In genomic region chr12:62631531-62632520, GRCh38 we compare ENCODE assay signal across 1 cellular context.
A peak's percentile ranks its signal among the peaks of the same experiment; 100 is the strongest.
TF ChIP-seq lines count a peak whose summit lies in the region.

No MANE protein-coding gene starts in this region.

TF ChIP-seq in HepG2, 621 proteins besides CTCF, POLR2A, EP300 and RAD21 (continued from another document and continues in another):
- TF ChIP-seq TFDP1 (CRISPR knock-in tag; IDR thresholded peaks at IDR 0.05; ENCODE audit: borderline replicate concordance), result peak; percentile 29; the same call in 1 of the 2 replicates
- no peak for TF ChIP-seq ZNF337 (CRISPR knock-in tag; IDR thresholded peaks at IDR 0.05; ENCODE audit: borderline replicate concordance, low read depth)
- TF ChIP-seq PAF1 (CRISPR knock-in tag; IDR thresholded peaks at IDR 0.05), result no peak
- TF ChIP-seq SAFB2 (CRISPR knock-in tag; IDR thresholded peaks at IDR 0.05; ENCODE audit: borderline replicate concordance, low read depth), result no peak; the same call in 1 of the 2 replicates
- TF ChIP-seq RBFOX2 (IDR thresholded peaks at IDR 0.05; ENCODE audit: low read depth, low read length), result peak; percentile 73
- peak; percentile 77; the same call in 1 of the 2 replicates for TF ChIP-seq ZBTB10 (CRISPR knock-in tag; IDR thresholded peaks at IDR 0.05; ENCODE audit: borderline replicate concordance)
- TF ChIP-seq ZNF563 (CRISPR knock-in tag; IDR thresholded peaks at IDR 0.05), result peak; percentile 63; the same call in 1 of the 2 replicates
- TF ChIP-seq MEIS2 (CRISPR knock-in tag; IDR thresholded peaks at IDR 0.05), result 0 out of 2 replicates have a peak, but pooled peaks have one; percentile 36
- TF ChIP-seq PRDM15 (CRISPR knock-in tag; IDR thresholded peaks at IDR 0.05), result peak; percentile 15; the same call in 1 of the 2 replicates
- 0 out of 2 replicates have a peak, but pooled peaks have one; percentile 18 for TF ChIP-seq HDAC2 (CRISPR knock-in tag; IDR thresholded peaks at IDR 0.05)
- TF ChIP-seq REPIN1 (CRISPR knock-in tag; IDR thresholded peaks at IDR 0.05; ENCODE audit: borderline replicate concordance, low read depth), result peak; percentile 41; the same call in 1 of the 2 replicates
- no peak; the same call in 1 of the 2 replicates for TF ChIP-seq POGK (CRISPR knock-in tag; conservative IDR thresholded peaks at IDR 0.05)
- no peak for TF ChIP-seq ZNF678 (CRISPR knock-in tag; IDR thresholded peaks at IDR 0.05)
- TF ChIP-seq ESRRA (CRISPR knock-in tag; IDR thresholded peaks at IDR 0.05; ENCODE audit: low read depth), result peak; percentile 68; the same call in 1 of the 2 replicates
- TF ChIP-seq ZBTB34 (CRISPR knock-in tag; IDR thresholded peaks at IDR 0.05), result 0 out of 2 replicates have a peak, but pooled peaks have one; percentile 12
- no peak for TF ChIP-seq ZNF513 (CRISPR knock-in tag; conservative IDR thresholded peaks at IDR 0.05)
- 0 out of 2 replicates have a peak, but pooled peaks have one; percentile 48 for TF ChIP-seq NFATC3 (CRISPR knock-in tag; IDR thresholded peaks at IDR 0.05)
- TF ChIP-seq ZNF256 (CRISPR knock-in tag; conservative IDR thresholded peaks at IDR 0.05), result no peak
- TF ChIP-seq ZNF841 (CRISPR knock-in tag; IDR thresholded peaks at IDR 0.05; ENCODE audit: borderline replicate concordance), result no peak
- TF ChIP-seq ZNF317 (CRISPR knock-in tag; IDR thresholded peaks at IDR 0.05), result peak; percentile 76
- TF ChIP-seq DZIP1 (CRISPR knock-in tag; IDR thresholded peaks at IDR 0.05), result no peak
- TF ChIP-seq CBX2 (IDR thresholded peaks at IDR 0.05; ENCODE audit: low read depth, low read length), result peak; percentile 58; the same call in 1 of the 2 replicates
- no peak for TF ChIP-seq CBX2 (CRISPR knock-in tag; IDR thresholded peaks at IDR 0.05; ENCODE audit: low read depth)
- TF ChIP-seq ZNF530 (CRISPR knock-in tag; IDR thresholded peaks at IDR 0.05; ENCODE audit: low read depth), result no peak
- peak; percentile 23; the same call in 1 of the 2 replicates for TF ChIP-seq KAT8 (CRISPR knock-in tag; IDR thresholded peaks at IDR 0.05)
- no peak for TF ChIP-seq SRY (CRISPR knock-in tag; IDR thresholded peaks at IDR 0.05)
- peak; percentile 44; the same call in 1 of the 2 replicates for TF ChIP-seq ZNF333 (CRISPR knock-in tag; IDR thresholded peaks at IDR 0.05; ENCODE audit: borderline replicate concordance)
- TF ChIP-seq ZNF501 (CRISPR knock-in tag; IDR thresholded peaks at IDR 0.05), result peak; percentile 41; the same call in 1 of the 2 replicates
- TF ChIP-seq NAIF1 (CRISPR knock-in tag; IDR thresholded peaks at IDR 0.05; ENCODE audit: borderline replicate concordance), result no peak
- 0 out of 2 replicates have a peak, but pooled peaks have one; percentile 34 for TF ChIP-seq ZNF230 (CRISPR knock-in tag; IDR thresholded peaks at IDR 0.05)
- peak; percentile 58 for TF ChIP-seq AGO2 (optimal IDR thresholded peaks at IDR 0.05; ENCODE audit: low read depth, low read length)
- TF ChIP-seq CSRNP1 (CRISPR knock-in tag; IDR thresholded peaks at IDR 0.05), result peak; percentile 56; the same call in 1 of the 2 replicates
- no peak for TF ChIP-seq ZSCAN5A (CRISPR knock-in tag; IDR thresholded peaks at IDR 0.05; ENCODE audit: borderline replicate concordance)
- 0 out of 2 replicates have a peak, but pooled peaks have one; percentile 35 for TF ChIP-seq ATF5 (CRISPR knock-in tag; IDR thresholded peaks at IDR 0.05; ENCODE audit: low read depth)
- no peak for TF ChIP-seq SOX13 (IDR thresholded peaks at IDR 0.05)
- TF ChIP-seq SOX13 (CRISPR knock-in tag; conservative IDR thresholded peaks at IDR 0.05 in 1 of 2, IDR thresholded peaks at IDR 0.05 in 1 of 2), result no peak
- peak; percentile 65 for TF ChIP-seq TFDP2 (CRISPR knock-in tag; IDR thresholded peaks at IDR 0.05)
